ENCODE assay signal across 9 cellular contexts in genomic region chr6:35240838-35241801, GRCh38. TPM values are rescaled to one million over a fixed set of nuclear protein-coding genes. Genes with fewer than 3 reads are reported as not detected.
DNase-seq lines count a peak whose midpoint lies in the region; ATAC-seq and TF ChIP-seq lines count a peak whose summit lies in the region.
"Had no signal": no experiment of that assay in that cellular context is flagged by ENCODE, and none has a peak within 500 bp of the region (broad histone marks: within the 10 kb centered on the region; RNA-seq: fewer than 3 reads in every experiment).

No MANE protein-coding gene starts in this region.

- H3K27ac ChIP-seq in HL-60 (replicated peaks) (no peak overlapping the region), OCI-LY7 (ENCODE audit: low read depth, low read length, poor library complexity, severe bottlenecking) (no peak overlapping the region), fibroblast of lung (ENCODE audit: insufficient read depth, low read length) (no peak overlapping the region)

- DNase-seq in DMS153 treated with DMSO at 0.1 percent for 48 hours (lab: John Stamatoyannopoulos, UW; ENCODE audit: unreplicated experiment), result peak; percentile 40
- peak; percentile 29 to 68 for DNase-seq in HL-60 (ENCODE audit: low read depth in 1 of 2, low spot score in 1 of 2)
- peak; percentile 68 for DNase-seq in OCI-LY7 (ENCODE audit: low spot score)
- peak; percentile 82 for DNase-seq in activated T-cell treated with anti-CD3 and anti-CD28 coated beads, Interleukin-2, amount 50 U/mL, for 1 hour
- DNase-seq in fibroblast of lung (ENCODE audit: low read depth in 2 of 2), result peak; percentile 19 to 44
- DNase-seq in nephron progenitor cell, result peak; percentile 89
- DNase-seq in stimulated activated naive CD8-positive, alpha-beta T cell treated with anti-CD3 and anti-CD28 coated beads, Interleukin-15, Interleukin-2, amounts not matched to agents 100 U/mL and 50 U/mL, for 24 hours, result peak; percentile 82

- POLR2A ChIA-PET in OCI-LY7 (lab: Charles Lee), result interaction anchor here (0.5 to 1.0 kb wide), 2 partner anchors 32 to 811 kb away, joined by 3 to 5 read pairs; no protein-coding TSS in a partner anchor

- no peak overlapping the region for H3K4me3 Mint-ChIP-seq in nephron progenitor cell
- H3K4me3 Mint-ChIP-seq: T-helper 1 cell treated with Interleukin-12 subunit alpha and Interleukin-12 subunit beta and Interleukin-4 antibody, amounts not matched to agents 30 μg/mL and 1 μg/mL, for 36 hours had no signal

- H3K36me3 ChIP-seq in OCI-LY7 (ENCODE audit: insufficient read depth, low read length), result no peaks in the 10 kb centered on the region
- no peaks in the 10 kb centered on the region for H3K36me3 ChIP-seq in fibroblast of lung (ENCODE audit: control insufficient read depth, insufficient read depth, low read length)

- intact Hi-C loops in OCI-LY7 (cut with micrococcal nuclease; ENCODE audit: unreplicated experiment), result loop anchor here (1.0 to 5.0 kb wide), 3 partner anchors 34 to 254 kb away; no protein-coding TSS in a partner anchor

- no peaks in the 10 kb centered on the region for H3K4me1 ChIP-seq in OCI-LY7 (ENCODE audit: insufficient read depth, low read length, poor library complexity, severe bottlenecking)
- no peaks in the 10 kb centered on the region for H3K4me1 ChIP-seq in fibroblast of lung (ENCODE audit: control insufficient read depth, extremely low read depth, insufficient read depth, low read length)

- peaks cover 46% of the 10 kb centered on the region for H3K36me3 Mint-ChIP-seq in nephron progenitor cell (ENCODE audit: low read depth)

- no peak overlapping the region for H3K4me3 ChIP-seq in HL-60 (replicated peaks; ENCODE audit: insufficient read depth, low read length)
- no peak overlapping the region for H3K4me3 ChIP-seq in OCI-LY7 (ENCODE audit: low read depth, low read length, poor library complexity, severe bottlenecking)
- H3K4me3 ChIP-seq in fibroblast of lung (replicated peaks in 1 of 4; ENCODE audit: control extremely low read depth in 1 of 4, insufficient read depth in 1 of 4, low read depth in 3 of 4, low read length in 4 of 4), result no peak overlapping the region

- H2AFZ ChIP-seq in OCI-LY7 (ENCODE audit: low read length) (no peak overlapping the region), fibroblast of lung (ENCODE audit: low read length) (no peak overlapping the region)

- H3K4me2 ChIP-seq in OCI-LY7 (ENCODE audit: low read length) (no peak overlapping the region), fibroblast of lung (ENCODE audit: extremely low read depth, insufficient read depth, low read length) (no peak overlapping the region)

- H3K9me3 Mint-ChIP-seq in nephron progenitor cell, result no peaks in the 10 kb centered on the region
- H3K9me3 Mint-ChIP-seq: T-helper 1 cell treated with Interleukin-12 subunit alpha and Interleukin-12 subunit beta and Interleukin-4 antibody, amounts not matched to agents 30 μg/mL and 1 μg/mL, for 36 hours had no signal

- BruUV-seq in OCI-LY7 (replicated peaks; lab: Mats Ljungman, UMichigan), result no TSS peak

- peaks cover 44% of the 10 kb centered on the region for H3K4me1 Mint-ChIP-seq in nephron progenitor cell

- TF ChIP-seq CTCF in HL-60 (IDR thresholded peaks at IDR 0.05; ENCODE audit: insufficient read depth, low read length), result peak; percentile 98
- peak; percentile 99 for TF ChIP-seq CTCF in OCI-LY7 (conservative IDR thresholded peaks at IDR 0.05; ENCODE audit: low read length)
- peak; percentile 94 to 96 for TF ChIP-seq CTCF in fibroblast of lung (conservative IDR thresholded peaks at IDR 0.05 in 1 of 2, IDR thresholded peaks at IDR 0.05 in 1 of 2; ENCODE audit: low read depth in 1 of 2, low read length in 2 of 2)
- peak; percentile 98 for TF ChIP-seq CTCF in nephron progenitor cell (IDR thresholded peaks at IDR 0.05)

- H4K20me1 ChIP-seq in OCI-LY7 (ENCODE audit: insufficient read depth, low read length) (peaks cover 6% of the 10 kb centered on the region; the same call in 1 of the 2 replicates), fibroblast of lung (ENCODE audit: control insufficient read depth, extremely low read depth, insufficient read depth, low read length) (no peaks in the 10 kb centered on the region)

- peaks cover 4% of the 10 kb centered on the region for H3K27me3 Mint-ChIP-seq in nephron progenitor cell (ENCODE audit: low read depth, poor library complexity)

- H3K27me3 ChIP-seq in HL-60 (ENCODE audit: insufficient read depth, poor library complexity, severe bottlenecking) (no peaks in the 10 kb centered on the region), fibroblast of lung (ENCODE audit: control insufficient read depth, insufficient read depth, low read length) (no peaks in the 10 kb centered on the region)

- CTCF ChIA-PET in OCI-LY7 (lab: Charles Lee; ENCODE audit: unreplicated experiment), result interaction anchor here (0.6 to 2.2 kb wide), 3 partner anchors 16 to 94 kb away, joined by 3 to 7 read pairs (median 3); no protein-coding TSS in a partner anchor

- H3K79me2 ChIP-seq in OCI-LY7 (ENCODE audit: insufficient read depth, low read depth, low read length), result no peaks in the 10 kb centered on the region
- H3K79me2 ChIP-seq in fibroblast of lung (ENCODE audit: control insufficient read depth, insufficient read depth, low read length), result no peaks in the 10 kb centered on the region

- H3K9me3 ChIP-seq in OCI-LY7 (ENCODE audit: low read length) (no peaks in the 10 kb centered on the region), fibroblast of lung (ENCODE audit: control insufficient read depth, insufficient read depth, low read depth, low read length) (no peaks in the 10 kb centered on the region)

- H3K9me2 ChIP-seq in OCI-LY7 (ENCODE audit: insufficient read depth, low read length), result no peaks in the 10 kb centered on the region

- no peak overlapping the region for H3K27ac Mint-ChIP-seq in nephron progenitor cell
- H3K27ac Mint-ChIP-seq: T-helper 1 cell treated with Interleukin-12 subunit alpha and Interleukin-12 subunit beta and Interleukin-4 antibody, amounts not matched to agents 30 μg/mL and 1 μg/mL, for 36 hours had no signal

- no peak overlapping the region for H3K9ac ChIP-seq in fibroblast of lung (ENCODE audit: insufficient read depth, low read length)

- peak; percentile 75 for ATAC-seq in stimulated activated naive CD8-positive, alpha-beta T cell treated with anti-CD3 and anti-CD28 coated beads, Interleukin-15, Interleukin-2, amounts not matched to agents 100 U/mL and 50 U/mL, for 24 hours
- ATAC-seq in HG03457 (IDR thresholded peaks at IDR 0.05; ENCODE audit: unreplicated experiment), result no peak

RNA-seq across cellular contexts. Expression of gene ZNF76, which starts 18.4 kb away (rescaled TPM):
- 29.6 and 31.0 TPM in 2 replicates for total RNA-seq in OCI-LY7 (2014; rRNA removed; shearing (Covaris generic))
- total RNA-seq in OCI-LY7 (2022) (59.5 and 65.4 TPM in 2 replicates), fibroblast of lung (9.8 and 19.5 TPM in 2 replicates)
- polyA plus RNA-seq in fibroblast of lung, result 9.6 and 11.4 TPM in 2 replicates
- 11.9 and 13.4 TPM in 2 replicates for polyA plus RNA-seq in fibroblast of lung (2012)
- 33.8 and 61.8 TPM in 2 replicates for polyA minus RNA-seq in fibroblast of lung (ENCODE audit: low replicate concordance)

RNA-seq across cellular contexts. Expression of gene SCUBE3, which starts 27.4 kb away (rescaled TPM):
- total RNA-seq in OCI-LY7 (2014; rRNA removed; shearing (Covaris generic)), result not detected in 2 replicates
- total RNA-seq in OCI-LY7 (2022), result not detected in 2 replicates
- total RNA-seq in fibroblast of lung, result under 0.01 TPM in 2 replicates
- polyA plus RNA-seq in fibroblast of lung, result 0.29 and 1.2 TPM in 2 replicates
- 0.20 and 1.1 TPM in 2 replicates for polyA plus RNA-seq in fibroblast of lung (2012)
- polyA minus RNA-seq in fibroblast of lung (ENCODE audit: low replicate concordance), result 0.37 and 2.7 TPM in 2 replicates

RNA-seq across cellular contexts. Expression of gene DEF6, which starts 56.5 kb away (rescaled TPM):
- total RNA-seq in OCI-LY7 (2014; rRNA removed; shearing (Covaris generic)), result 56.8 and 60.0 TPM in 2 replicates
- total RNA-seq in OCI-LY7 (2022), result 53.7 and 53.8 TPM in 2 replicates
- total RNA-seq in fibroblast of lung, result 0.33 and 0.51 TPM in 2 replicates
- 0.12 and 0.17 TPM in 2 replicates for polyA plus RNA-seq in fibroblast of lung
- polyA plus RNA-seq in fibroblast of lung (2012), result 0.17 and 0.41 TPM in 2 replicates
- polyA minus RNA-seq in fibroblast of lung (ENCODE audit: low replicate concordance), result not detected in 2 replicates

Comparison
In these comparisons a context has a peak if more than half of its experiments do, and no peak if none do; other contexts are left out.
1. DNase-seq: peak in every context shown above with its lines; median percentile 89 in nephron progenitor cell; 82 in activated T-cell treated with anti-CD3 and anti-CD28 coated beads, Interleukin-2, amount 50 U/mL, for 1 hour; 82 in stimulated activated naive CD8-positive, alpha-beta T cell treated with anti-CD3 and anti-CD28 coated beads, Interleukin-15, Interleukin-2, amounts not matched to agents 100 U/mL and 50 U/mL, for 24 hours; 68 in OCI-LY7; 48 in HL-60; 40 in DMS153 treated with DMSO at 0.1 percent for 48 hours; 32 in fibroblast of lung.
2. RNA of gene DEF6, which starts 56.5 kb away (total RNA-seq): 53.7 to 60.0 TPM in OCI-LY7; 0.33 to 0.51 TPM in fibroblast of lung; every median in the first group is over 10 times any median in the second.
3. Peak in every context shown above with its lines, with median percentiles within 50 percentile points of each other: CTCF ChIP-seq.